ENCODE assay signal across 8 cellular contexts in the genomic region with DNA sequence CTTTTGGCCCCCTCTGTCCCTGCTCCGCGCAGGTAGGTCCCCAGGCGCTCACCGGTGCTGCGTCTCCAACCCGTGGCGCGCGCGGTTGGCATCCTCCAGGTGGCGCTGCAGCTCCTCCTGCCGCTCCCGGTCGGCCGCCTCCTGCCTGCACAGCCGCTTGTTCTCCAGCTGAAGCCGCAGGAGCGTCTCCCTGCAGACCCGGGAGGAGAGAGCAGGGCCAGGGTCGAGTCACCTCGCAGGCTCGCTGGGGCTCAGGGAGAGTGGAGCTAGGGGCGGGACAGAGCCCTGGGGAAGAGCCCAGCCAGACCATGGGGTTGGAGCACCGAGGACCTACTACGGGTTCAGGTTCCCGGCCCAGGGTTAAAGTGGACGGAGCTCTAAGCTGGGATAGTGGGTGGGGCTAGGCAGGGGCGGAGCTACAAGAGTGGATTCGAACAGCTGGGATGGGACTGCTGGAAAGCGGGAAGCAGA. TPM values are rescaled to one million over a fixed set of nuclear protein-coding genes. Genes with fewer than 3 reads are reported as not detected.
DNase-seq lines count a peak whose midpoint lies in the region; ATAC-seq and TF ChIP-seq lines count a peak whose summit lies in the region.

No MANE protein-coding gene starts in this region.

- peaks cover 0 to 7% of the 10 kb centered on the region in 2 experiments for H3K4me1 ChIP-seq in neutrophil (ENCODE audit: control insufficient read depth in 1 of 2, insufficient read depth in 1 of 2, low read depth in 1 of 2, low read length in 1 of 2)

- peak; percentile 94 for DNase-seq in activated CD4-positive, alpha-beta T cell treated with anti-CD3 and anti-CD28 coated beads for 36 hours
- no peak for DNase-seq in activated CD4-positive, alpha-beta T cell treated with anti-CD3 and anti-CD28 coated beads, Interleukin-2, amount 50 U/mL, for 1 hour
- peak; percentile 46 to 64 for DNase-seq in NCI-H187 (lab: John Stamatoyannopoulos, UW)
- DNase-seq in activated CD8-positive, alpha-beta memory T cell treated with anti-CD3 and anti-CD28 coated beads, Interleukin-2, amount 50 U/mL, for 48 hours: peak; percentile 89
- peak; percentile 84 for DNase-seq in fibroblast of villous mesenchyme (ENCODE audit: low read depth)

- H3K36me3 Mint-ChIP-seq in activated CD4-positive, alpha-beta T cell treated with anti-CD3 and anti-CD28 coated beads for 36 hours (ENCODE audit: low read depth): no peaks in the 10 kb centered on the region

- no peaks in the 10 kb centered on the region for H3K36me3 ChIP-seq in neutrophil

- H3K27me3 Mint-ChIP-seq in activated CD4-positive, alpha-beta T cell treated with anti-CD3 and anti-CD28 coated beads for 36 hours: no peaks in the 10 kb centered on the region

- no peaks in the 10 kb centered on the region for H3K27me3 ChIP-seq in neutrophil

- H3K9me3 Mint-ChIP-seq in activated CD4-positive, alpha-beta T cell treated with anti-CD3 and anti-CD28 coated beads for 36 hours (ENCODE audit: low read depth): no peaks in the 10 kb centered on the region

- H3K27ac ChIP-seq in neutrophil: peak overlapping the region; percentile 20

- POLR2A ChIA-PET in activated CD4-positive, alpha-beta T cell treated with anti-CD3 and anti-CD28 coated beads for 36 hours (lab: Charles Lee): interaction anchor here (0.6 to 1.3 kb wide), 5 partner anchors 23 to 101 kb away, joined by 3 to 12 read pairs (median 7); a partner anchor contains a TSS

- ATAC-seq in activated CD4-positive, alpha-beta T cell treated with anti-CD3 and anti-CD28 coated beads for 36 hours: peak; percentile 83
- ATAC-seq in GM21723 (IDR thresholded peaks at IDR 0.05; ENCODE audit: unreplicated experiment) (no peak), GM19397 (IDR thresholded peaks at IDR 0.05; ENCODE audit: unreplicated experiment) (no peak)

- H3K27ac Mint-ChIP-seq in activated CD4-positive, alpha-beta T cell treated with anti-CD3 and anti-CD28 coated beads for 36 hours: no peak overlapping the region

- TF ChIP-seq CTCF in fibroblast of villous mesenchyme (IDR thresholded peaks at IDR 0.05; ENCODE audit: insufficient read depth, low read depth, low read length): peak; percentile 84
- TF ChIP-seq CTCF in neutrophil (IDR thresholded peaks at IDR 0.05): peak; percentile 68

- H3K4me1 Mint-ChIP-seq in activated CD4-positive, alpha-beta T cell treated with anti-CD3 and anti-CD28 coated beads for 36 hours: peaks cover 10% of the 10 kb centered on the region

- intact Hi-C loops in activated CD4-positive, alpha-beta T cell treated with anti-CD3 and anti-CD28 coated beads for 36 hours (cut with DNase I, micrococcal nuclease): loop anchor here (1.0 kb wide), 2 partner anchors 30 to 81 kb away; no protein-coding TSS in a partner anchor

- no peaks in the 10 kb centered on the region for H3K9me3 ChIP-seq in neutrophil

- H3K4me3 Mint-ChIP-seq in activated CD4-positive, alpha-beta T cell treated with anti-CD3 and anti-CD28 coated beads for 36 hours: peak overlapping the region; percentile 17

- H3K4me3 ChIP-seq in fibroblast of villous mesenchyme (ENCODE audit: low read depth, low read length) (peak overlapping the region; percentile 65), neutrophil (ENCODE audit: low read depth in 1 of 2, low read length in 1 of 2) (no peak overlapping the region)

- CTCF ChIA-PET in activated CD4-positive, alpha-beta T cell treated with anti-CD3 and anti-CD28 coated beads for 36 hours (lab: Charles Lee): interaction anchor here (0.6 to 14.7 kb wide), 33 partner anchors 8 to 1400 kb away, joined by 3 to 451 read pairs (median 4); a partner anchor contains a TSS

RNA-seq across cellular contexts. Expression of a gene that starts 9.3 kb away (rescaled TPM):
- 10 to 100 TPM; 20.4 to 20.9 TPM for total RNA-seq in activated CD4-positive, alpha-beta T cell treated with anti-CD3 and anti-CD28 coated beads for 36 hours
- 12.2 and 15.1 TPM in 2 replicates for total RNA-seq in fibroblast of villous mesenchyme

RNA-seq across cellular contexts. Expression of a gene that starts 14.5 kb away (rescaled TPM):
- not detected for total RNA-seq in activated CD4-positive, alpha-beta T cell treated with anti-CD3 and anti-CD28 coated beads for 36 hours
- not detected in 2 replicates for total RNA-seq in fibroblast of villous mesenchyme

RNA-seq across cellular contexts. Expression of a gene that starts 25.2 kb away (rescaled TPM):
- total RNA-seq in activated CD4-positive, alpha-beta T cell treated with anti-CD3 and anti-CD28 coated beads for 36 hours: 100 to 1,000 TPM; 375 to 412 TPM
- 88.1 and 107 TPM in 2 replicates for total RNA-seq in fibroblast of villous mesenchyme

RNA-seq across cellular contexts. Expression of a gene that starts 28.8 kb away (rescaled TPM):
- 10 to 100 TPM; 53.7 to 61.9 TPM for total RNA-seq in activated CD4-positive, alpha-beta T cell treated with anti-CD3 and anti-CD28 coated beads for 36 hours
- 79.2 and 82.5 TPM in 2 replicates for total RNA-seq in fibroblast of villous mesenchyme

RNA-seq across cellular contexts. Expression of a gene that starts 31.6 kb away (rescaled TPM):
- total RNA-seq in activated CD4-positive, alpha-beta T cell treated with anti-CD3 and anti-CD28 coated beads for 36 hours: 100 to 1,000 TPM; 160 to 215 TPM
- total RNA-seq in fibroblast of villous mesenchyme: 127 and 153 TPM in 2 replicates
